1 cellular context compared by ENCODE assay signal in the genomic region with DNA sequence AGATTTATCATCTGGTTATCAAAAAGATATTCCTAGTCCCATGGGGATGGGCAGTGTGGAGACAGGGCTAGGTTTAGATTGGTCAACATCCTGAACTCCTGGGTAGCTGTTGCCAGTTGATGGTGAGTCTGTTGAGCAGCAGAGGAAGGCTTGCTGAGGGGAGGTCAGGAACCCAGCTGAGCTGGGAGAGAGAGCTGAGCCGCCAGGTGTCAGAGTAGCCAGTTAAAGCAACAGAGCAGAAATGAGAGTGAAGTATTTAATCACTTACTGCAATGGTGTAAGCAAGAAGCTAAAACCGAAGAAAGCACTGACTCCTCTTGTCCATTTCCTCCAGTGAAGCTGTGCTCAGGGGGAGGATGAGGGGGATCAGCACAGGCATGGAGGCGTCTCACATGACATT.
A peak's percentile ranks its signal among the peaks of the same experiment; 100 is the strongest.
TF ChIP-seq lines count a peak whose summit lies in the region.

No MANE protein-coding gene starts in this region.

TF ChIP-seq in K562, 482 proteins besides CTCF, POLR2A, EP300 and RAD21:
- TF ChIP-seq ATF7 (IDR thresholded peaks at IDR 0.05) = no peak
- TF ChIP-seq XRCC5 (IDR thresholded peaks at IDR 0.05; ENCODE audit: low read depth, low read length) = no peak
- 0 out of 2 replicates have a peak, but pooled peaks have one; percentile 19 for TF ChIP-seq ZNF316 (IDR thresholded peaks at IDR 0.05)
- no peak for TF ChIP-seq MTA1 (IDR thresholded peaks at IDR 0.05; ENCODE audit: borderline replicate concordance)
- no peak for TF ChIP-seq ZNF436 (CRISPR knock-in tag; IDR thresholded peaks at IDR 0.05)
TF ChIP-seq in K562: peak in this region for 1.
